ENCODE assay signal across 17 cellular contexts in genomic region chr4:56743550-56743949, GRCh38.
A peak's percentile ranks its signal among the peaks of the same experiment; 100 is the strongest.
DNase-seq lines count a peak whose midpoint lies in the region; ATAC-seq and TF ChIP-seq lines count a peak whose summit lies in the region.
"Had no signal": no experiment of that assay in that cellular context is flagged by ENCODE, and none has a peak within 500 bp of the region (broad histone marks: within the 10 kb centered on the region; RNA-seq: fewer than 3 reads in every experiment).

No MANE protein-coding gene starts in this region.

- H3K27me3 ChIP-seq in SK-N-SH (ENCODE audit: insufficient read depth) (no peaks in the 10 kb centered on the region), gastrocnemius medialis (no peaks in the 10 kb centered on the region)
- H3K27me3 ChIP-seq in CD4-positive, alpha-beta memory T cell (ENCODE audit: insufficient read depth, low read length), result no peaks in the 10 kb centered on the region

- peaks cover 0 to 2% (median 0%) of the 10 kb centered on the region in 8 donors for H3K9me3 Mint-ChIP-seq in CD4-positive, alpha-beta memory T cell
- H3K9me3 Mint-ChIP-seq: activated naive CD4-positive, alpha-beta T cell treated with anti-CD3 and anti-CD28 coated beads for 36 hours had no signal

- CTCF ChIA-PET in SK-N-SH (lab: Yijun Ruan, JAX), result interaction anchor here (0.6 kb wide), 1 partner anchor 46 kb away, joined by 3 read pairs; no protein-coding TSS in a partner anchor
- CTCF ChIA-PET in CD4-positive, alpha-beta memory T cell (lab: Charles Lee; ENCODE audit: partially characterized antibody), result no interaction called here

- no peak for TF ChIP-seq RAD21 in SK-N-SH (IDR thresholded peaks at IDR 0.05; ENCODE audit: low read length)

- no peaks in the 10 kb centered on the region for H3K9me2 ChIP-seq in SK-N-SH

- DNase-seq in SK-N-SH (peak; percentile 42), NCI-H226 (peak; percentile 24), SW480 (ENCODE audit: low spot score) (peak; percentile 10), gastrocnemius medialis (no peak)
- no peak for DNase-seq in stimulated activated naive CD4-positive, alpha-beta T cell (lab: John Stamatoyannopoulos, UW)
- DNase-seq in CD4-positive, alpha-beta memory T cell, result no peak
- DNase-seq: activated CD4-positive, alpha-beta T cell treated with anti-CD3 and anti-CD28 coated beads, Interleukin-2, amount 50 U/mL, for 1 hour; activated naive CD4-positive, alpha-beta T cell treated with anti-CD3 and anti-CD28 coated beads for 36 hours; CD4-positive, CD25-positive, alpha-beta regulatory T cell; foreskin fibroblast; Karpas-422; NCI-H1694 treated with DMSO at 0.1 percent for 48 hours; SIG-M5; stimulated activated naive CD8-positive, alpha-beta T cell treated with anti-CD3 and anti-CD28 coated beads, Interleukin-15, Interleukin-2, amounts not matched to agents 100 U/mL and 50 U/mL, for 24 hours had no signal

- TF ChIP-seq POLR2A in gastrocnemius medialis (IDR thresholded peaks at IDR 0.05), result no peak

- no peak overlapping the region for H3K4me3 Mint-ChIP-seq in CD4-positive, alpha-beta memory T cell
- H3K4me3 Mint-ChIP-seq: activated naive CD4-positive, alpha-beta T cell treated with anti-CD3 and anti-CD28 coated beads for 36 hours; CD4-positive, CD25-positive, alpha-beta regulatory T cell had no signal

- TF ChIP-seq CTCF in SK-N-SH (IDR thresholded peaks at IDR 0.05) (no peak), gastrocnemius medialis (IDR thresholded peaks at IDR 0.05 in 4 of 5, conservative IDR thresholded peaks at IDR 0.05 in 1 of 5) (no peak)

- H3F3A ChIP-seq in SK-N-SH (replicated peaks; ENCODE audit: insufficient read depth), result no peaks in the 10 kb centered on the region

- ATAC-seq in SK-N-SH treated with all-trans-retinoic acid at 6 μM for 48 hours (no peak), GM21423 (IDR thresholded peaks at IDR 0.05; ENCODE audit: unreplicated experiment) (no peak), gastrocnemius medialis (no peak)
- ATAC-seq: A549; stimulated activated naive CD8-positive, alpha-beta T cell treated with anti-CD3 and anti-CD28 coated beads, Interleukin-15, Interleukin-2, amounts not matched to agents 100 U/mL and 50 U/mL, for 24 hours had no signal

- no peaks in the 10 kb centered on the region for H3K9me3 ChIP-seq in SK-N-SH
- H3K9me3 ChIP-seq in CD4-positive, alpha-beta memory T cell (ENCODE audit: control insufficient read depth in 1 of 2, low read length in 2 of 2), result no peaks in the 10 kb centered on the region
- H3K9me3 ChIP-seq in gastrocnemius medialis, result no peaks in the 10 kb centered on the region
- H3K9me3 ChIP-seq: A549 had no signal

- 13% methylated on average over 1 of the region's 1 CpG for WGBS in SK-N-SH (ENCODE audit: low lambda C conversion rate)

- H2AFZ ChIP-seq in SK-N-SH (ENCODE audit: low read depth), result no peak overlapping the region

- TF ChIP-seq EP300 in SK-N-SH (IDR thresholded peaks at IDR 0.05; ENCODE audit: borderline replicate concordance in 1 of 2, low read depth in 1 of 2, low read length in 1 of 2), result peak in 1 of 2 experiments; percentile 70; a peak in 2 of 4 replicates

- no peak overlapping the region for H3K9ac ChIP-seq in SK-N-SH

- H3K27ac ChIP-seq in SK-N-SH (ENCODE audit: low read depth in 2 of 2, low read length in 1 of 2) (no peak overlapping the region), gastrocnemius medialis (no peak overlapping the region)
- H3K27ac ChIP-seq in CD4-positive, alpha-beta memory T cell (ENCODE audit: low read depth, low read length), result no peak overlapping the region
- H3K27ac ChIP-seq: A549 had no signal

- POLR2A ChIA-PET in SK-N-SH (lab: Yijun Ruan, JAX), result no interaction called here
- POLR2A ChIA-PET in CD4-positive, alpha-beta memory T cell (lab: Charles Lee; ENCODE audit: partially characterized antibody), result no interaction called here

- no peak overlapping the region for H3K4me2 ChIP-seq in SK-N-SH
- H3K4me2 ChIP-seq: A549 had no signal

- intact Hi-C loops in CD4-positive, alpha-beta memory T cell (cut with micrococcal nuclease), result no loop called here
- intact Hi-C loops in gastrocnemius medialis (cut with DNase I; ENCODE audit: low total_unique reads), result no loop called here

- no peaks in the 10 kb centered on the region for H3K79me2 ChIP-seq in SK-N-SH (ENCODE audit: insufficient read depth)

- H3K27me3 Mint-ChIP-seq in CD4-positive, alpha-beta memory T cell, result no peaks in the 10 kb centered on the region
- H3K27me3 Mint-ChIP-seq: CD4-positive, CD25-positive, alpha-beta regulatory T cell had no signal

- H4K20me1 ChIP-seq in SK-N-SH (ENCODE audit: insufficient read depth), result no peaks in the 10 kb centered on the region

- H3K36me3 Mint-ChIP-seq in CD4-positive, alpha-beta memory T cell, result no peaks in the 10 kb centered on the region
- H3K36me3 Mint-ChIP-seq: CD4-positive, CD25-positive, alpha-beta regulatory T cell had no signal

- no peaks in the 10 kb centered on the region; a peak in 1 of 4 replicates for H3K4me1 ChIP-seq in SK-N-SH (ENCODE audit: control insufficient read depth in 1 of 2, insufficient read depth in 2 of 2, low read depth in 1 of 2, low read length in 1 of 2)
- no peaks in the 10 kb centered on the region for H3K4me1 ChIP-seq in CD4-positive, alpha-beta memory T cell (ENCODE audit: insufficient read depth, low read length)
- no peaks in the 10 kb centered on the region for H3K4me1 ChIP-seq in gastrocnemius medialis
- H3K4me1 ChIP-seq: A549 had no signal

- in situ Hi-C loops in gastrocnemius medialis (cut with MboI; ENCODE audit: low sequenced_read_pairs in 4 of 4), result no loop called here

- peaks cover 0 to 4% (median 2%) of the 10 kb centered on the region in 4 donors for H3K4me1 Mint-ChIP-seq in CD4-positive, alpha-beta memory T cell

- H3K36me3 ChIP-seq in SK-N-SH (replicated peaks in 1 of 2; ENCODE audit: control insufficient read depth in 1 of 2, insufficient read depth in 2 of 2, low read length in 1 of 2) (no peaks in the 10 kb centered on the region), gastrocnemius medialis (no peaks in the 10 kb centered on the region)
- no peaks in the 10 kb centered on the region for H3K36me3 ChIP-seq in CD4-positive, alpha-beta memory T cell (ENCODE audit: insufficient read depth, low read length)

- no peak overlapping the region for H3K27ac Mint-ChIP-seq in CD4-positive, alpha-beta memory T cell
- H3K27ac Mint-ChIP-seq: activated naive CD4-positive, alpha-beta T cell treated with anti-CD3 and anti-CD28 coated beads for 36 hours had no signal

- H3K4me3 ChIP-seq in SK-N-SH (ENCODE audit: low read depth in 2 of 2, low read length in 1 of 2), result no peak overlapping the region
- H3K4me3 ChIP-seq in CD4-positive, alpha-beta memory T cell (ENCODE audit: low read length in 2 of 2), result no peak overlapping the region
- no peak overlapping the region for H3K4me3 ChIP-seq in gastrocnemius medialis
- H3K4me3 ChIP-seq: A549 had no signal

TF ChIP-seq in SK-N-SH, 30 proteins besides CTCF, POLR2A, EP300 and RAD21:
- 0 out of 2 replicates have a peak, but pooled peaks have one; percentile 15 for TF ChIP-seq RCOR1 (IDR thresholded peaks at IDR 0.05; ENCODE audit: low read length)
- TF ChIP-seq GATA2 (CRISPR knock-in tag; IDR thresholded peaks at IDR 0.05), result peak; percentile 62
- no peak for TF ChIP-seq RFX5 (IDR thresholded peaks at IDR 0.05; ENCODE audit: low read length)
- TF ChIP-seq SIN3A (IDR thresholded peaks at IDR 0.05; ENCODE audit: borderline replicate concordance, low read depth, low read length), result no peak
- TF ChIP-seq CHD2 (IDR thresholded peaks at IDR 0.05; ENCODE audit: low read length, partially characterized antibody), result peak; percentile 14
- TF ChIP-seq SMC3 (IDR thresholded peaks at IDR 0.05; ENCODE audit: low read depth, low read length), result no peak
- no peak for TF ChIP-seq TEAD4 (IDR thresholded peaks at IDR 0.05; ENCODE audit: borderline replicate concordance, insufficient read depth)

TF ChIP-seq in SK-N-SH treated with all-trans-retinoic acid at 6 μM for 48 hours, 23 proteins besides CTCF, POLR2A, EP300 and RAD21 (continues in another document):
- TF ChIP-seq ISL1 (CRISPR knock-in tag; IDR thresholded peaks at IDR 0.05) (no peak), ZFP30 (CRISPR knock-in tag; IDR thresholded peaks at IDR 0.05) (no peak), TSHZ2 (CRISPR knock-in tag; IDR thresholded peaks at IDR 0.05) (no peak), TOX (CRISPR knock-in tag; IDR thresholded peaks at IDR 0.05; ENCODE audit: borderline replicate concordance) (no peak), RARB (CRISPR knock-in tag; IDR thresholded peaks at IDR 0.05) (no peak), ESRRG (CRISPR knock-in tag; IDR thresholded peaks at IDR 0.05) (no peak), ARNTL (CRISPR knock-in tag; IDR thresholded peaks at IDR 0.05; ENCODE audit: borderline replicate concordance, low read depth) (no peak), ZNF8 (CRISPR knock-in tag; IDR thresholded peaks at IDR 0.05) (no peak)

Comparison
In these comparisons a context has a peak if more than half of its experiments do, and no peak if none do; other contexts are left out.
1. DNase-seq: peak in SK-N-SH (single experiment), NCI-H226 (single experiment) and SW480 (single experiment); none in stimulated activated naive CD4-positive, alpha-beta T cell (0 of 6), CD4-positive, alpha-beta memory T cell (0 of 5) and gastrocnemius medialis (0 of 2).